17 cellular contexts compared by ENCODE assay signal in genomic region chr10:111974325-111974724, GRCh38.
"Had no signal": no experiment of that assay in that cellular context is flagged by ENCODE, and none has a peak within 500 bp of the region (broad histone marks: within the 10 kb centered on the region; RNA-seq: fewer than 3 reads in every experiment).

No MANE protein-coding gene starts in this region.

- H3K79me2 ChIP-seq: parathyroid adenoma had no signal

- H3K36me3 ChIP-seq: esophagus muscularis mucosa, gastroesophageal sphincter, prostate gland, sigmoid colon, stomach, uterus had no signal

- H3K4me3 ChIP-seq: esophagus muscularis mucosa, gastroesophageal sphincter, prostate gland, sigmoid colon, stomach, uterus had no signal

- DNase-seq: effector memory CD4-positive, alpha-beta T cell; foreskin fibroblast; glutamatergic neuron; kidney; mesendoderm; naive thymus-derived CD4-positive, alpha-beta T cell; nephron progenitor cell; sigmoid colon; small intestine; stimulated activated CD4-positive, alpha-beta T cell treated with anti-CD3 and anti-CD28 coated beads, Interleukin-12 subunit alpha, Interleukin-12 subunit beta, amount 100 ng/mL, for 4 hours; stimulated activated naive CD4-positive, alpha-beta T cell; stomach; uterus had no signal

- H3K9me3 ChIP-seq: esophagus muscularis mucosa, gastroesophageal sphincter, prostate gland, sigmoid colon, stomach, uterus had no signal

- H3K4me1 ChIP-seq: esophagus muscularis mucosa, gastroesophageal sphincter, parathyroid adenoma, prostate gland, sigmoid colon, stomach, uterus had no signal

- H2AFZ ChIP-seq: parathyroid adenoma had no signal

- H3K9ac ChIP-seq: parathyroid adenoma had no signal

- H3K27ac ChIP-seq: esophagus muscularis mucosa, gastroesophageal sphincter, parathyroid adenoma, prostate gland, stomach, uterus had no signal

- H3K27me3 ChIP-seq: esophagus muscularis mucosa, gastroesophageal sphincter, sigmoid colon, stomach, uterus had no signal
